Comparison of ENCODE assay signal across 1 cellular context in genomic region chr3:30135190-30135589, GRCh38.
TF ChIP-seq lines count a peak whose summit lies in the region.

No MANE protein-coding gene starts in this region.

TF ChIP-seq in H1, 55 proteins besides CTCF, POLR2A, EP300 and RAD21 (continued from another document):
- no peak for TF ChIP-seq E2F6 (IDR thresholded peaks at IDR 0.05)
- no peak for TF ChIP-seq KDM5A (IDR thresholded peaks at IDR 0.05; ENCODE audit: low read length)
- TF ChIP-seq RXRA (IDR thresholded peaks at IDR 0.05; ENCODE audit: insufficient read depth, low read depth, low read length) = no peak
- TF ChIP-seq PHF8 (conservative IDR thresholded peaks at IDR 0.05; ENCODE audit: low read depth, low read length) = no peak
